ENCODE assay signal across 25 cellular contexts in the genomic region with DNA sequence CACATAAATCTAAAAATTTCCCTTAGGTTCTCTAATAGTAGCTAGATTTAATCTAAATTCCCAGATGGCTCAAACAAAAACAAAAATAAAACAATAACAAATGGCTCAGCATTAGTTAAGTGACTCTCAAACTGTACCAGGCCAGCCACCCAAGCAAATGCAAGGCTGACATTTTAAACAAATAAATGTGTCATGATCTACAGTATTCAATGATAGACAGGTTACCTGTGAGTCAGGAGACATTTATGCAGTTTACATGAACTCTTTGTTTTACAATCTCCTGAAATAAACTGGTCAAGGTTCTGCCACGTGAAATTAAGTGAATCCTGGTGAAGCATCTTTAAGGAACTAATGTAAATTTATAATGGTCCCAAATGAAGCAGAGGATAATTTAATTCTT.
"Had no signal": no experiment of that assay in that cellular context is flagged by ENCODE, and none has a peak within 500 bp of the region (broad histone marks: within the 10 kb centered on the region; RNA-seq: fewer than 3 reads in every experiment).

No MANE protein-coding gene starts in this region.

- ATAC-seq: effector memory CD8-positive, alpha-beta T cell; esophagus mucosa; gastrocnemius medialis; left cardiac atrium; left lung; naive thymus-derived CD4-positive, alpha-beta T cell; right lobe of liver; stimulated activated naive CD8-positive, alpha-beta T cell treated with anti-CD3 and anti-CD28 coated beads, Interleukin-15, amount 100 ng/mL, for 72 hours; upper lobe of right lung had no signal

- H3K27ac ChIP-seq: gastrocnemius medialis, left lung, ovary, right lobe of liver, suprapubic skin, transverse colon, upper lobe of right lung, uterus had no signal

- H3K4me1 ChIP-seq: gastrocnemius medialis, left lung, right lobe of liver, suprapubic skin, transverse colon, upper lobe of right lung, uterus had no signal

- H3K27me3 ChIP-seq: gastrocnemius medialis, left lung, ovary, right lobe of liver, suprapubic skin, transverse colon, upper lobe of right lung, uterus had no signal

- H3K4me3 ChIP-seq: gastrocnemius medialis, left lung, ovary, right lobe of liver, suprapubic skin, transverse colon, upper lobe of right lung, uterus had no signal

- DNase-seq: cortex of kidney; effector memory CD8-positive, alpha-beta T cell; foreskin fibroblast; gastrocnemius medialis; head of caudate nucleus; left cardiac atrium; left lung; mesenchymal stem cell; naive thymus-derived CD4-positive, alpha-beta T cell; nephron progenitor cell; occipital lobe; ovary; right lobe of liver; small intestine; stimulated activated CD4-positive, alpha-beta T cell treated with anti-CD3 and anti-CD28 coated beads, Interleukin-12 subunit alpha, Interleukin-12 subunit beta, amount 100 ng/mL, for 4 hours; stimulated activated CD4-positive, alpha-beta T cell treated with anti-CD3 and anti-CD28 coated beads, Interleukin-1b, Interleukin-23, amount 100 ng/mL, for 48 hours; stimulated activated CD4-positive, alpha-beta T cell treated with anti-CD3 and anti-CD28 coated beads, Interleukin-4, amount 100 ng/mL, for 1 hour; stimulated activated CD8-positive, alpha-beta memory T cell treated with anti-CD3 and anti-CD28 coated beads, Interleukin-4, amount 100 ng/mL, for 48 hours; stimulated activated naive CD4-positive, alpha-beta T cell; stimulated activated naive CD8-positive, alpha-beta T cell treated with anti-CD3 and anti-CD28 coated beads, Interleukin-15, amount 100 ng/mL, for 72 hours; transverse colon; upper lobe of right lung; uterus had no signal

- H3K36me3 ChIP-seq: gastrocnemius medialis, left lung, ovary, right lobe of liver, suprapubic skin, transverse colon, upper lobe of right lung, uterus had no signal

- H3K9me3 ChIP-seq: gastrocnemius medialis, ovary, right lobe of liver, upper lobe of right lung, uterus had no signal
